Comparison of ENCODE assay signal across 1 cellular context in the genomic region with DNA sequence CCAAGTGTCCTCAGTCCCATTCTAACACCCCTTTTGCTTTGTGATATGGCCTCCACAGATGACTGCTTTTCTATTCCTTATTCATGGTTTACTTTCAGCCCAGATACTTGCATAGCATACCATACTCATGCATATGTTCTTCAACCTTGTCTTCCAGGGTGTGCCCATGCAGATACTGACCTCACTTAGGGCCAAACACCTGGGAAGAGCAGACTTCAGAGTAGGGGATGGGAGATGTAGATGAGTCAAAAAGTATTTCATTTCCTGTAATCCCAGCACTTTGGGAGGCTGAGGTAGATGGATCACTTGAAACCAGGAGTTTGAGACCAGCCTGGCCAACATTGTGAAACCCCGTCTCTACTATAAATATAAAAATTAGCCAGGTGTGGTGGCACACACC.
TF ChIP-seq lines count a peak whose summit lies in the region.

No MANE protein-coding gene starts in this region.

TF ChIP-seq in SK-N-SH treated with all-trans-retinoic acid at 6 μM for 48 hours, 23 proteins besides CTCF, POLR2A, EP300 and RAD21 (continued from another document):
- TF ChIP-seq, protein P1, sequence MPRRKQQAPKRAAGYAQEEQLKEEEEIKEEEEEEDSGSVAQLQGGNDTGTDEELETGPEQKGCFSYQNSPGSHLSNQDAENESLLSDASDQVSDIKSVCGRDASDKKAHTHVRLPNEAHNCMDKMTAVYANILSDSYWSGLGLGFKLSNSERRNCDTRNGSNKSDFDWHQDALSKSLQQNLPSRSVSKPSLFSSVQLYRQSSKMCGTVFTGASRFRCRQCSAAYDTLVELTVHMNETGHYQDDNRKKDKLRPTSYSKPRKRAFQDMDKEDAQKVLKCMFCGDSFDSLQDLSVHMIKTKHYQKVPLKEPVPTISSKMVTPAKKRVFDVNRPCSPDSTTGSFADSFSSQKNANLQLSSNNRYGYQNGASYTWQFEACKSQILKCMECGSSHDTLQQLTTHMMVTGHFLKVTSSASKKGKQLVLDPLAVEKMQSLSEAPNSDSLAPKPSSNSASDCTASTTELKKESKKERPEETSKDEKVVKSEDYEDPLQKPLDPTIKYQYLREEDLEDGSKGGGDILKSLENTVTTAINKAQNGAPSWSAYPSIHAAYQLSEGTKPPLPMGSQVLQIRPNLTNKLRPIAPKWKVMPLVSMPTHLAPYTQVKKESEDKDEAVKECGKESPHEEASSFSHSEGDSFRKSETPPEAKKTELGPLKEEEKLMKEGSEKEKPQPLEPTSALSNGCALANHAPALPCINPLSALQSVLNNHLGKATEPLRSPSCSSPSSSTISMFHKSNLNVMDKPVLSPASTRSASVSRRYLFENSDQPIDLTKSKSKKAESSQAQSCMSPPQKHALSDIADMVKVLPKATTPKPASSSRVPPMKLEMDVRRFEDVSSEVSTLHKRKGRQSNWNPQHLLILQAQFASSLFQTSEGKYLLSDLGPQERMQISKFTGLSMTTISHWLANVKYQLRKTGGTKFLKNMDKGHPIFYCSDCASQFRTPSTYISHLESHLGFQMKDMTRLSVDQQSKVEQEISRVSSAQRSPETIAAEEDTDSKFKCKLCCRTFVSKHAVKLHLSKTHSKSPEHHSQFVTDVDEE (CRISPR knock-in tag; IDR thresholded peaks at IDR 0.05), result no peak
- TF ChIP-seq POU6F1 (CRISPR knock-in tag; IDR thresholded peaks at IDR 0.05; ENCODE audit: borderline replicate concordance, low read depth), result no peak
